Comparison of ENCODE assay signal across 26 cellular contexts in genomic region chr15:29677450-29677849, GRCh38.
DNase-seq lines count a peak whose midpoint lies in the region; ATAC-seq, FAIRE-seq and TF ChIP-seq lines count a peak whose summit lies in the region.
"Had no signal": no experiment of that assay in that cellular context is flagged by ENCODE, and none has a peak within 500 bp of the region (broad histone marks: within the 10 kb centered on the region; RNA-seq: fewer than 3 reads in every experiment).

No MANE protein-coding gene starts in this region.

- no peak overlapping the region for H3K23ac ChIP-seq in H1 (ENCODE audit: insufficient read length)

- H3K9me3 ChIP-seq in BLaER1 = no peaks in the 10 kb centered on the region
- no peaks in the 10 kb centered on the region for H3K9me3 ChIP-seq in RWPE2 (ENCODE audit: severe bottlenecking)
- H3K9me3 ChIP-seq in H1 (ENCODE audit: insufficient read depth in 2 of 2, low read depth in 1 of 2, low read length in 1 of 2) = peaks cover 0 to 3% of the 10 kb centered on the region in 2 experiments; a peak in 1 of 4 replicates
- H3K9me3 ChIP-seq in esophagus muscularis mucosa = no peaks in the 10 kb centered on the region

- no peaks in the 10 kb centered on the region for H3K27me3 Mint-ChIP-seq in osteocyte (ENCODE audit: unreplicated experiment)

- H3K79me2 ChIP-seq in H1 (ENCODE audit: control insufficient read depth in 1 of 2, insufficient read depth in 2 of 2, low read length in 2 of 2) = no peaks in the 10 kb centered on the region

- peaks cover 28% of the 10 kb centered on the region for H3K4me1 Mint-ChIP-seq in osteocyte (ENCODE audit: unreplicated experiment)
- H3K4me1 Mint-ChIP-seq: activated CD4-positive, alpha-beta T cell treated with anti-CD3 and anti-CD28 coated beads for 36 hours; stimulated activated naive CD8-positive, alpha-beta T cell treated with anti-CD3 and anti-CD28 coated beads, Interleukin-15, amount 100 ng/mL, for 72 hours had no signal

- no peak overlapping the region for H2BK120ac ChIP-seq in H1 (replicated peaks; ENCODE audit: low read depth, low read length)

- H3K27ac ChIP-seq in BLaER1 = no peak overlapping the region
- H3K27ac ChIP-seq in RWPE2 (ENCODE audit: poor library complexity, severe bottlenecking) = no peak overlapping the region
- H3K27ac ChIP-seq in H1 (ENCODE audit: low read depth, low read length) = no peak overlapping the region
- H3K27ac ChIP-seq in esophagus muscularis mucosa (replicated peaks in 1 of 4) = no peak overlapping the region
- no peak overlapping the region for H3K27ac ChIP-seq in coronary artery
- H3K27ac ChIP-seq: cardiac muscle cell had no signal

- WGBS in H1 (ENCODE audit: extremely low coverage in 1 of 2, insufficient coverage in 1 of 2, insufficient read length in 1 of 2, insufficient replicate concordance in 2 of 2, low coverage in 1 of 2, low lambda C conversion rate in 2 of 2, missing lambda C conversion rate in 1 of 2), 2 experiments = 75% methylated on average over 4 of the region's 4 CpGs; no CpG with 5 or more reads in 1 of the 2 experiments
- WGBS in esophagus muscularis mucosa = 86% methylated on average over 4 of the region's 4 CpGs

- no peak for FAIRE-seq in H1 (lab: Jason Lieb, UNC)
- FAIRE-seq: endometrium, GM12878, H54 had no signal

- TF ChIP-seq EP300 in H1 (IDR thresholded peaks at IDR 0.05; ENCODE audit: borderline replicate concordance in 1 of 2, low read depth in 2 of 2, low read length in 2 of 2) = no peak
- no peak for TF ChIP-seq EP300 in esophagus muscularis mucosa (IDR thresholded peaks at IDR 0.05)

- H3K4me2 ChIP-seq in BLaER1 (peak overlapping the region; percentile 79), H1 (ENCODE audit: insufficient read depth in 1 of 2, low read depth in 2 of 2, low read length in 2 of 2) (no peak overlapping the region)

- CTCF ChIA-PET in H1 (lab: Charles Lee; ENCODE audit: partially characterized antibody) = interaction anchor here (0.9 to 2.7 kb wide), 6 partner anchors 9 to 248 kb away, joined by 3 to 15 read pairs (median 8); no protein-coding TSS in a partner anchor

- H2BK12ac ChIP-seq in H1 (ENCODE audit: low read depth, low read length) = no peak overlapping the region

- H4K91ac ChIP-seq in H1 (replicated peaks; ENCODE audit: insufficient read length, low read length) = no peak overlapping the region

- no peak overlapping the region; the same call in 1 of the 2 replicates for H2AK5ac ChIP-seq in H1 (ENCODE audit: low read depth, low read length)

- TF ChIP-seq POLR2A in H1 (IDR thresholded peaks at IDR 0.05; ENCODE audit: control extremely low read depth in 1 of 2, low read depth in 2 of 2, low read length in 2 of 2) = no peak
- no peak for TF ChIP-seq POLR2A in esophagus muscularis mucosa (IDR thresholded peaks at IDR 0.05; ENCODE audit: low read depth)

- H3K9ac ChIP-seq in BLaER1 = no peak overlapping the region
- H3K9ac ChIP-seq in H1 (replicated peaks in 1 of 4; ENCODE audit: extremely low read depth in 1 of 4, low read depth in 3 of 4, low read length in 3 of 4) = no peak overlapping the region

- no peaks in the 10 kb centered on the region for H3K9me3 Mint-ChIP-seq in osteocyte (ENCODE audit: unreplicated experiment)
- H3K9me3 Mint-ChIP-seq: dendritic cell treated with granulocyte-macrophage colony-stimulating factor and Interleukin-4, amounts not matched to agents 40 ng/mL and 50 ng/mL, for 4 days; natural killer cell; stimulated activated naive CD8-positive, alpha-beta T cell treated with anti-CD3 and anti-CD28 coated beads, Interleukin-15, amount 100 ng/mL, for 72 hours had no signal

- no peak for TF ChIP-seq RAD21 in H1 (IDR thresholded peaks at IDR 0.05 in 1 of 2, conservative IDR thresholded peaks at IDR 0.05 in 1 of 2; ENCODE audit: low read depth in 2 of 2, low read length in 2 of 2)

- no peak overlapping the region for H3K18ac ChIP-seq in H1 (ENCODE audit: extremely low read depth, low read length)

- H3K27me3 ChIP-seq in BLaER1 (peaks cover 21% of the 10 kb centered on the region), RWPE2 (ENCODE audit: insufficient read depth, poor library complexity, severe bottlenecking) (no peaks in the 10 kb centered on the region), H1 (replicated peaks in 1 of 4; ENCODE audit: control insufficient read depth in 3 of 4, extremely low read depth in 1 of 4, insufficient read depth in 3 of 4, low read length in 3 of 4) (no peaks in the 10 kb centered on the region), esophagus muscularis mucosa (peaks cover 0 to 33% (median 13%) of the 10 kb centered on the region in 4 donors)

- no peak overlapping the region for H4K8ac ChIP-seq in H1 (ENCODE audit: extremely low read depth, insufficient read depth, low read length)

- peak; percentile 53 for DNase-seq in RWPE2 (ENCODE audit: low spot score)
- DNase-seq in H1 (ENCODE audit: low read depth in 1 of 2, low spot score in 2 of 2) = peak in 1 of 2 experiments; percentile 38
- peak; percentile 60 for DNase-seq in osteocyte (ENCODE audit: extremely low spot score, unreplicated experiment)
- DNase-seq in esophagus muscularis mucosa (ENCODE audit: extremely low spot score) = no peak
- no peak for DNase-seq in NCI-H2029 (lab: John Stamatoyannopoulos, UW)
- DNase-seq in coronary artery (ENCODE audit: low spot score) = no peak
- no peak for DNase-seq in COLO829 (ENCODE audit: low spot score)
- DNase-seq: activated CD4-positive, alpha-beta T cell treated with anti-CD3 and anti-CD28 coated beads for 36 hours; activated CD8-positive, alpha-beta T cell treated with anti-CD3 and anti-CD28 coated beads, Interleukin-2, amount 10 ng/mL, durations not matched to agents 7 days and 5 days; activated T-cell treated with anti-CD3 and anti-CD28 coated beads for 4 hours; foreskin melanocyte; Kasumi-1; midbrain; natural killer cell; NCI-H526; NK-92 treated with Interleukin-12 subunit alpha and Interleukin-12 subunit beta, amount 100 ng/mL, for 24 hours; right cardiac atrium; stimulated activated naive CD8-positive, alpha-beta T cell treated with anti-CD3 and anti-CD28 coated beads, Interleukin-15, amount 100 ng/mL, for 72 hours; SW 1271 had no signal

- no peak overlapping the region for H2BK20ac ChIP-seq in H1 (ENCODE audit: low read length)

- no peaks in the 10 kb centered on the region for H3K79me1 ChIP-seq in H1 (ENCODE audit: low read depth, low read length)

- H3K27ac Mint-ChIP-seq in osteocyte (ENCODE audit: unreplicated experiment) = no peak overlapping the region
- H3K27ac Mint-ChIP-seq: activated CD4-positive, alpha-beta T cell treated with anti-CD3 and anti-CD28 coated beads for 36 hours; activated CD8-positive, alpha-beta T cell treated with anti-CD3 and anti-CD28 coated beads, Interleukin-2, amount 10 ng/mL, durations not matched to agents 7 days and 5 days; activated naive CD8-positive, alpha-beta T cell; dendritic cell treated with granulocyte-macrophage colony-stimulating factor and Interleukin-4, amounts not matched to agents 40 ng/mL and 50 ng/mL, for 4 days; stimulated activated naive CD8-positive, alpha-beta T cell treated with anti-CD3 and anti-CD28 coated beads, Interleukin-15, amount 100 ng/mL, for 72 hours had no signal

- H2BK5ac ChIP-seq in H1 (ENCODE audit: low read depth, low read length) = no peak overlapping the region

- no peak overlapping the region for H2AFZ ChIP-seq in H1 (ENCODE audit: low read length)

- POLR2A ChIA-PET in H1 (lab: Charles Lee; ENCODE audit: partially characterized antibody) = interaction anchor here (0.6 kb wide), 1 partner anchor 396 kb away, joined by 3 read pairs; no protein-coding TSS in a partner anchor

- peaks cover 39% of the 10 kb centered on the region for H3K4me1 ChIP-seq in BLaER1
- peaks cover 4% of the 10 kb centered on the region for H3K4me1 ChIP-seq in RWPE2 (ENCODE audit: insufficient read depth, poor library complexity, severe bottlenecking)
- peaks cover 0 to 8% (median 0%) of the 10 kb centered on the region in 4 experiments; a peak in 4 of 7 replicates for H3K4me1 ChIP-seq in H1 (replicated peaks in 1 of 4; ENCODE audit: control insufficient read depth in 3 of 4, insufficient read depth in 4 of 4, low read length in 3 of 4)
- peaks cover 2 to 17% (median 15%) of the 10 kb centered on the region in 4 donors for H3K4me1 ChIP-seq in esophagus muscularis mucosa

- TF ChIP-seq CTCF in RWPE2 (IDR thresholded peaks at IDR 0.05; ENCODE audit: poor library complexity, severe bottlenecking) (no peak), H1 (IDR thresholded peaks at IDR 0.05; ENCODE audit: control extremely low read depth in 1 of 3, insufficient read depth in 1 of 3, low read depth in 1 of 3, low read length in 3 of 3) (no peak), osteocyte (IDR thresholded peaks at IDR 0.05) (no peak), esophagus muscularis mucosa (IDR thresholded peaks at IDR 0.05) (no peak), coronary artery (IDR thresholded peaks at IDR 0.05) (no peak)

- H3K36me3 ChIP-seq in BLaER1 (no peaks in the 10 kb centered on the region), RWPE2 (ENCODE audit: low read depth) (no peaks in the 10 kb centered on the region), H1 (ENCODE audit: control insufficient read depth in 2 of 4, insufficient read depth in 4 of 4, low read length in 3 of 4) (no peaks in the 10 kb centered on the region), esophagus muscularis mucosa (no peaks in the 10 kb centered on the region)
- H3K36me3 ChIP-seq: cardiac muscle cell had no signal

- no peak overlapping the region for H3K4me3 Mint-ChIP-seq in osteocyte (ENCODE audit: unreplicated experiment)
- H3K4me3 Mint-ChIP-seq: activated CD4-positive, alpha-beta T cell treated with anti-CD3 and anti-CD28 coated beads for 36 hours; activated CD8-positive, alpha-beta T cell treated with anti-CD3 and anti-CD28 coated beads, Interleukin-2, amount 10 ng/mL, durations not matched to agents 7 days and 5 days; activated naive CD8-positive, alpha-beta T cell; dendritic cell treated with granulocyte-macrophage colony-stimulating factor and Interleukin-4, amounts not matched to agents 40 ng/mL and 50 ng/mL, for 4 days; natural killer cell; stimulated activated naive CD8-positive, alpha-beta T cell treated with anti-CD3 and anti-CD28 coated beads, Interleukin-15, amount 100 ng/mL, for 72 hours had no signal

- H3K4me3 ChIP-seq in BLaER1 = no peak overlapping the region
- H3K4me3 ChIP-seq in RWPE2 (ENCODE audit: severe bottlenecking) = no peak overlapping the region
- H3K4me3 ChIP-seq in H1 (ENCODE audit: extremely low read depth in 1 of 4, insufficient read depth in 2 of 4, low read depth in 3 of 4, low read length in 4 of 4) = no peak overlapping the region
- no peak overlapping the region for H3K4me3 ChIP-seq in esophagus muscularis mucosa
- no peak overlapping the region for H3K4me3 ChIP-seq in coronary artery
- H3K4me3 ChIP-seq: cardiac muscle cell, GM12878 had no signal

- intact Hi-C loops in esophagus muscularis mucosa (cut with DNase I) = no loop called here

- peak overlapping the region; percentile 36 for H3K4ac ChIP-seq in H1 (replicated peaks; ENCODE audit: insufficient read length, low read depth, low read length)

- no peak overlapping the region for H3K56ac ChIP-seq in H1 (replicated peaks; ENCODE audit: insufficient read length, low read depth, low read length)

- H3K14ac ChIP-seq in H1 (ENCODE audit: insufficient read length) = no peak overlapping the region

- H4K5ac ChIP-seq in H1 (ENCODE audit: insufficient read length, low read depth, low read length) = no peak overlapping the region

- H3K23me2 ChIP-seq in H1 (ENCODE audit: low read depth, low read length) = peaks cover 8% of the 10 kb centered on the region; the same call in 1 of the 2 replicates

- ATAC-seq in RWPE2 (ENCODE audit: low read depth) = no peak
- ATAC-seq: activated CD4-positive, alpha-beta T cell treated with anti-CD3 and anti-CD28 coated beads for 36 hours; activated CD8-positive, alpha-beta T cell treated with anti-CD3 and anti-CD28 coated beads, Interleukin-2, amount 10 ng/mL, durations not matched to agents 7 days and 5 days; GM12878; stimulated activated naive CD8-positive, alpha-beta T cell treated with anti-CD3 and anti-CD28 coated beads, Interleukin-15, amount 100 ng/mL, for 72 hours had no signal

- H3K36me3 Mint-ChIP-seq in osteocyte (ENCODE audit: unreplicated experiment) = no peaks in the 10 kb centered on the region
- H3K36me3 Mint-ChIP-seq: activated naive CD8-positive, alpha-beta T cell; natural killer cell had no signal

- H4K20me1 ChIP-seq in BLaER1 (peaks cover 18% of the 10 kb centered on the region), H1 (replicated peaks in 1 of 2; ENCODE audit: control insufficient read depth in 1 of 2, insufficient read depth in 2 of 2, low read length in 2 of 2) (no peaks in the 10 kb centered on the region)

- H2BK15ac ChIP-seq in H1 (ENCODE audit: low read length) = no peak overlapping the region; the same call in 1 of the 2 replicates

Comparison
In these comparisons a context has a peak if more than half of its experiments do, and no peak if none do; other contexts are left out.
1. DNase-seq: peak in RWPE2 (single experiment) and osteocyte (single experiment); none in esophagus muscularis mucosa (single experiment), NCI-H2029 (single experiment), coronary artery (single experiment) and COLO829 (single experiment).